Comparison of ENCODE assay signal across 29 cellular contexts in genomic region chr7:30253796-30254165, GRCh38. TPM values are rescaled to one million over a fixed set of nuclear protein-coding genes. Genes with fewer than 3 reads are reported as not detected.
DNase-seq lines count a peak whose midpoint lies in the region; ATAC-seq, FAIRE-seq and TF ChIP-seq lines count a peak whose summit lies in the region.
"Had no signal": no experiment of that assay in that cellular context is flagged by ENCODE, and none has a peak within 500 bp of the region (broad histone marks: within the 10 kb centered on the region; RNA-seq: fewer than 3 reads in every experiment).

No MANE protein-coding gene starts in this region.

- H3K14ac ChIP-seq in trophoblast cell (ENCODE audit: low read length): no peak overlapping the region

- H4K12ac ChIP-seq in trophoblast cell (ENCODE audit: low read depth, low read length): no peak overlapping the region

- H2BK12ac ChIP-seq in trophoblast cell (ENCODE audit: low read length): no peak overlapping the region

- H3K23ac ChIP-seq in trophoblast cell (ENCODE audit: low read length): no peak overlapping the region

- TF ChIP-seq POLR2A in heart left ventricle (IDR thresholded peaks at IDR 0.05) (no peak), upper lobe of left lung (IDR thresholded peaks at IDR 0.05) (no peak)

- no peak for FAIRE-seq in kidney (lab: Jason Lieb, UNC)
- FAIRE-seq: endometrium, frontal cortex, GM18507 had no signal

- H4K8ac ChIP-seq in trophoblast cell (ENCODE audit: low read depth, low read length): no peak overlapping the region

- H3K79me1 ChIP-seq in trophoblast cell (ENCODE audit: low read length): no peaks in the 10 kb centered on the region

- no peak overlapping the region for H3K4me3 ChIP-seq in heart left ventricle
- no peak overlapping the region for H3K4me3 ChIP-seq in right atrium auricular region
- peak overlapping the region in 1 of 2 donors; percentile 3 for H3K4me3 ChIP-seq in kidney (ENCODE audit: low read length in 2 of 2)
- no peak overlapping the region for H3K4me3 ChIP-seq in trophoblast cell (ENCODE audit: low read depth, low read length)
- H3K4me3 ChIP-seq in upper lobe of left lung: no peak overlapping the region
- H3K4me3 ChIP-seq in foreskin fibroblast (ENCODE audit: low read depth in 1 of 2, low read length in 2 of 2): no peak overlapping the region
- H3K4me3 ChIP-seq: ascending aorta, neural progenitor cell, sigmoid colon, SJSA1, suprapubic skin, vagina had no signal

- intact Hi-C loops in heart left ventricle (cut with DNase I) (loop anchor here in 3 of 10 donors (2.0 to 10.0 kb wide), 2 partner anchors 79 to 89 kb away; no protein-coding TSS in a partner anchor), kidney (cut with DNase I) (no loop called here)

- H3K4me2 ChIP-seq in trophoblast cell (ENCODE audit: low read length): no peak overlapping the region
- H3K4me2 ChIP-seq: neural progenitor cell had no signal

- H2AFZ ChIP-seq in trophoblast cell (ENCODE audit: insufficient read depth, low read length, poor library complexity): no peak overlapping the region
- H2AFZ ChIP-seq: neural progenitor cell had no signal

- H3K9me3 ChIP-seq in heart left ventricle: no peaks in the 10 kb centered on the region
- no peaks in the 10 kb centered on the region for H3K9me3 ChIP-seq in right atrium auricular region
- no peaks in the 10 kb centered on the region for H3K9me3 ChIP-seq in kidney (ENCODE audit: control insufficient read depth in 1 of 2, low read length in 2 of 2)
- no peaks in the 10 kb centered on the region for H3K9me3 ChIP-seq in trophoblast cell (ENCODE audit: insufficient read depth, low read depth, low read length)
- no peaks in the 10 kb centered on the region for H3K9me3 ChIP-seq in upper lobe of left lung
- H3K9me3 ChIP-seq: ascending aorta, sigmoid colon, SJSA1, suprapubic skin, vagina had no signal

- no peak overlapping the region for H3K4ac ChIP-seq in trophoblast cell (ENCODE audit: low read depth, low read length)

- no peak overlapping the region for H2BK5ac ChIP-seq in trophoblast cell (ENCODE audit: low read depth, low read length, poor library complexity)

- TF ChIP-seq EP300 in upper lobe of left lung (IDR thresholded peaks at IDR 0.05): no peak

- 64 to 66% (median 66%) methylated on average over 3 of the region's 3 CpGs for WGBS in heart left ventricle, 4 donors
- no CpG with 5 or more reads among the region's 3 CpGs for WGBS in trophoblast cell (ENCODE audit: extremely low coverage, insufficient coverage, insufficient read length)
- 70 to 72% methylated on average over 3 of the region's 3 CpGs for WGBS in upper lobe of left lung, 2 donors

- H3K27ac ChIP-seq in heart left ventricle (peak overlapping the region in 7 of 12 donors; percentile 15 to 81 (median 71)), right atrium auricular region (no peak overlapping the region), kidney (ENCODE audit: low read depth in 2 of 2, low read length in 2 of 2) (peak overlapping the region; percentile 86), trophoblast cell (ENCODE audit: low read depth, low read length) (no peak overlapping the region), upper lobe of left lung (peak overlapping the region; percentile 25 to 74 (median 37))
- H3K27ac ChIP-seq: ascending aorta, neural progenitor cell, SJSA1, suprapubic skin, vagina had no signal

- TF ChIP-seq CTCF in heart left ventricle (IDR thresholded peaks at IDR 0.05) (no peak), right atrium auricular region (IDR thresholded peaks at IDR 0.05) (no peak), kidney (IDR thresholded peaks at IDR 0.05; ENCODE audit: borderline replicate concordance, extremely low read depth, insufficient read depth) (no peak), upper lobe of left lung (IDR thresholded peaks at IDR 0.05) (no peak), foreskin fibroblast (IDR thresholded peaks at IDR 0.05; ENCODE audit: low read depth, low read length) (no peak)

- H2AK5ac ChIP-seq in trophoblast cell (ENCODE audit: low read length): no peak overlapping the region

- H4K91ac ChIP-seq in trophoblast cell (ENCODE audit: low read depth, low read length): no peak overlapping the region

- H3K18ac ChIP-seq in trophoblast cell (ENCODE audit: low read length): no peak overlapping the region

- H3K27me3 ChIP-seq in heart left ventricle: no peaks in the 10 kb centered on the region
- H3K27me3 ChIP-seq in right atrium auricular region: no peaks in the 10 kb centered on the region
- no peaks in the 10 kb centered on the region for H3K27me3 ChIP-seq in trophoblast cell (ENCODE audit: insufficient read depth, low read length)
- no peaks in the 10 kb centered on the region for H3K27me3 ChIP-seq in upper lobe of left lung
- H3K27me3 ChIP-seq: ascending aorta, neural progenitor cell, sigmoid colon, SJSA1, suprapubic skin, vagina had no signal

- no peaks in the 10 kb centered on the region for H3K79me2 ChIP-seq in trophoblast cell (ENCODE audit: control insufficient read depth, insufficient read depth, low read length, poor library complexity)

- H2BK120ac ChIP-seq in trophoblast cell (ENCODE audit: insufficient read depth, low read length, poor library complexity): no peak overlapping the region

- H3K4me1 ChIP-seq in heart left ventricle: peaks cover 0 to 55% (median 20%) of the 10 kb centered on the region in 12 donors
- peaks cover 0 to 16% of the 10 kb centered on the region in 2 donors for H3K4me1 ChIP-seq in right atrium auricular region
- peaks cover 26 to 36% of the 10 kb centered on the region in 2 donors for H3K4me1 ChIP-seq in kidney (ENCODE audit: control insufficient read depth in 1 of 2, insufficient read depth in 1 of 2, low read depth in 1 of 2, low read length in 2 of 2)
- no peaks in the 10 kb centered on the region for H3K4me1 ChIP-seq in trophoblast cell (ENCODE audit: control insufficient read depth in 1 of 2, insufficient read depth in 2 of 2, low read length in 2 of 2)
- peaks cover 6 to 24% (median 18%) of the 10 kb centered on the region in 4 donors for H3K4me1 ChIP-seq in upper lobe of left lung
- H3K4me1 ChIP-seq: neural progenitor cell, vagina had no signal

- H3K36me3 ChIP-seq in heart left ventricle (no peaks in the 10 kb centered on the region), right atrium auricular region (no peaks in the 10 kb centered on the region), kidney (ENCODE audit: control insufficient read depth in 1 of 2, insufficient read depth in 2 of 2, low read length in 2 of 2) (no peaks in the 10 kb centered on the region), trophoblast cell (ENCODE audit: control insufficient read depth in 1 of 2, insufficient read depth in 2 of 2, low read length in 2 of 2) (no peaks in the 10 kb centered on the region), upper lobe of left lung (no peaks in the 10 kb centered on the region)
- H3K36me3 ChIP-seq: ascending aorta, neural progenitor cell, sigmoid colon, SJSA1, suprapubic skin, vagina had no signal

- ATAC-seq in heart left ventricle: no peak
- no peak for ATAC-seq in upper lobe of left lung (ENCODE audit: low FRiP score in 2 of 2)
- ATAC-seq: CD8-positive, alpha-beta T cell; stimulated activated memory B cell treated with anti-CD40 and anti-IgM and Interleukin-4, amounts not matched to agents 10 μg/mL and 1 μg/mL and 100 μg/mL, for 72 hours; T-cell had no signal

- DNase-seq in heart left ventricle: no peak
- DNase-seq in right atrium auricular region (ENCODE audit: low spot score): no peak
- no peak for DNase-seq in kidney
- peak; percentile 29 to 82 for DNase-seq in trophoblast cell
- no peak for DNase-seq in upper lobe of left lung
- no peak for DNase-seq in NCI-H524 treated with DMSO at 0.1 percent for 48 hours (lab: John Stamatoyannopoulos, UW)
- DNase-seq in foreskin fibroblast: no peak
- DNase-seq in NCI-H2171 (lab: John Stamatoyannopoulos, UW): no peak
- DNase-seq: activated B cell treated with CpG ODN at 0.5 μM for 24 hours; activated CD4-positive, alpha-beta T cell treated with anti-CD3 and anti-CD28 coated beads, Interleukin-2, amount 10 ng/mL, durations not matched to agents 7 days and 5 days; activated gamma-delta T cell treated with Interleukin-2 at 50 U/mL for 16 hours; activated naive CD8-positive, alpha-beta T cell treated with anti-CD3 and anti-CD28 coated beads, Interleukin-2, amount 10 ng/mL, durations not matched to agents 7 days and 5 days; activated T-cell treated with anti-CD3 and anti-CD28 coated beads, Interleukin-2, amount 50 U/mL, for 24 hours; CD8-positive, alpha-beta T cell; dermis blood vessel endothelial cell; NCI-H1048; NCI-H1694; stimulated activated CD4-positive, alpha-beta T cell treated with anti-CD3 and anti-CD28 coated beads, Interleukin-4, amount 100 ng/mL, for 4 hours; T-cell had no signal

- H3K9ac ChIP-seq in kidney (ENCODE audit: low read length in 2 of 2) (peak overlapping the region in 1 of 2 donors; percentile 28), trophoblast cell (ENCODE audit: low read length) (no peak overlapping the region)
- H3K9ac ChIP-seq: neural progenitor cell had no signal

RNA-seq across cellular contexts. Expression of gene ZNRF2, which starts 30.6 kb away (rescaled TPM):
- total RNA-seq in heart left ventricle (10 to 100 TPM in 6 of 9 donors, 1 to 10 TPM in 3; 7.3 to 15.2 (median 10.9) TPM), right atrium auricular region (1 to 10 TPM; 7.6 to 9.7 TPM), kidney (32.2 TPM), upper lobe of left lung (10 to 100 TPM; 20.2 to 44.1 (median 27.1) TPM)
- polyA plus RNA-seq in heart left ventricle (1 to 10 TPM; 2.7 to 6.1 TPM), kidney (ENCODE audit: insufficient read depth, low read depth, low replicate concordance) (16.2 TPM)
- 16.3 and 17.2 TPM in 2 replicates for polyA plus RNA-seq in trophoblast cell (2013)

Comparison
In these comparisons a context has a peak if more than half of its experiments do, and no peak if none do; other contexts are left out.
1. H3K27ac ChIP-seq: peak in heart left ventricle (7 of 12), kidney (2 of 2) and upper lobe of left lung (4 of 4); none in right atrium auricular region (0 of 2) and trophoblast cell (single experiment).
2. DNase-seq: peak in trophoblast cell (2 of 2); none in heart left ventricle (0 of 5), right atrium auricular region (single experiment), kidney (single experiment), upper lobe of left lung (0 of 2), NCI-H524 treated with DMSO at 0.1 percent for 48 hours (single experiment), foreskin fibroblast (0 of 2) and NCI-H2171 (single experiment).